ENCODE assay signal across 2 cellular contexts in genomic region chr4:156154978-156155377, GRCh38.
TF ChIP-seq lines count a peak whose summit lies in the region.

No MANE protein-coding gene starts in this region.

TF ChIP-seq in SK-N-SH, 30 proteins besides CTCF, POLR2A, EP300 and RAD21:
- TF ChIP-seq TAF1 (IDR thresholded peaks at IDR 0.05; ENCODE audit: borderline replicate concordance, low read depth, low read length) (no peak), RXRA (IDR thresholded peaks at IDR 0.05; ENCODE audit: borderline replicate concordance, low read depth) (no peak), FOXJ3 (CRISPR knock-in tag; IDR thresholded peaks at IDR 0.05) (no peak), MEF2A (IDR thresholded peaks at IDR 0.05; ENCODE audit: borderline replicate concordance, low read depth) (no peak), NRF1 (IDR thresholded peaks at IDR 0.05; ENCODE audit: low read depth, low read length) (no peak), ZBTB33 (IDR thresholded peaks at IDR 0.05; ENCODE audit: borderline replicate concordance, low read depth) (no peak)

TF ChIP-seq in SK-N-SH treated with all-trans-retinoic acid at 6 μM for 48 hours, 23 proteins besides CTCF, POLR2A, EP300 and RAD21:
- no peak for TF ChIP-seq PPARA (CRISPR knock-in tag; IDR thresholded peaks at IDR 0.05; ENCODE audit: borderline replicate concordance)
- TF ChIP-seq, protein P1, sequence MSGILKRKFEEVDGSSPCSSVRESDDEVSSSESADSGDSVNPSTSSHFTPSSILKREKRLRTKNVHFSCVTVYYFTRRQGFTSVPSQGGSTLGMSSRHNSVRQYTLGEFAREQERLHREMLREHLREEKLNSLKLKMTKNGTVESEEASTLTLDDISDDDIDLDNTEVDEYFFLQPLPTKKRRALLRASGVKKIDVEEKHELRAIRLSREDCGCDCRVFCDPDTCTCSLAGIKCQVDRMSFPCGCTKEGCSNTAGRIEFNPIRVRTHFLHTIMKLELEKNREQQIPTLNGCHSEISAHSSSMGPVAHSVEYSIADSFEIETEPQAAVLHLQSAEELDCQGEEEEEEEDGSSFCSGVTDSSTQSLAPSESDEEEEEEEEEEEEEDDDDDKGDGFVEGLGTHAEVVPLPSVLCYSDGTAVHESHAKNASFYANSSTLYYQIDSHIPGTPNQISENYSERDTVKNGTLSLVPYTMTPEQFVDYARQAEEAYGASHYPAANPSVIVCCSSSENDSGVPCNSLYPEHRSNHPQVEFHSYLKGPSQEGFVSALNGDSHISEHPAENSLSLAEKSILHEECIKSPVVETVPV (CRISPR knock-in tag; IDR thresholded peaks at IDR 0.05), result no peak
- no peak for TF ChIP-seq RARB (CRISPR knock-in tag; IDR thresholded peaks at IDR 0.05)
- TF ChIP-seq ZNF565 (CRISPR knock-in tag; conservative IDR thresholded peaks at IDR 0.05; ENCODE audit: low read depth), result no peak
- TF ChIP-seq, protein P2, sequence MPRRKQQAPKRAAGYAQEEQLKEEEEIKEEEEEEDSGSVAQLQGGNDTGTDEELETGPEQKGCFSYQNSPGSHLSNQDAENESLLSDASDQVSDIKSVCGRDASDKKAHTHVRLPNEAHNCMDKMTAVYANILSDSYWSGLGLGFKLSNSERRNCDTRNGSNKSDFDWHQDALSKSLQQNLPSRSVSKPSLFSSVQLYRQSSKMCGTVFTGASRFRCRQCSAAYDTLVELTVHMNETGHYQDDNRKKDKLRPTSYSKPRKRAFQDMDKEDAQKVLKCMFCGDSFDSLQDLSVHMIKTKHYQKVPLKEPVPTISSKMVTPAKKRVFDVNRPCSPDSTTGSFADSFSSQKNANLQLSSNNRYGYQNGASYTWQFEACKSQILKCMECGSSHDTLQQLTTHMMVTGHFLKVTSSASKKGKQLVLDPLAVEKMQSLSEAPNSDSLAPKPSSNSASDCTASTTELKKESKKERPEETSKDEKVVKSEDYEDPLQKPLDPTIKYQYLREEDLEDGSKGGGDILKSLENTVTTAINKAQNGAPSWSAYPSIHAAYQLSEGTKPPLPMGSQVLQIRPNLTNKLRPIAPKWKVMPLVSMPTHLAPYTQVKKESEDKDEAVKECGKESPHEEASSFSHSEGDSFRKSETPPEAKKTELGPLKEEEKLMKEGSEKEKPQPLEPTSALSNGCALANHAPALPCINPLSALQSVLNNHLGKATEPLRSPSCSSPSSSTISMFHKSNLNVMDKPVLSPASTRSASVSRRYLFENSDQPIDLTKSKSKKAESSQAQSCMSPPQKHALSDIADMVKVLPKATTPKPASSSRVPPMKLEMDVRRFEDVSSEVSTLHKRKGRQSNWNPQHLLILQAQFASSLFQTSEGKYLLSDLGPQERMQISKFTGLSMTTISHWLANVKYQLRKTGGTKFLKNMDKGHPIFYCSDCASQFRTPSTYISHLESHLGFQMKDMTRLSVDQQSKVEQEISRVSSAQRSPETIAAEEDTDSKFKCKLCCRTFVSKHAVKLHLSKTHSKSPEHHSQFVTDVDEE (CRISPR knock-in tag; IDR thresholded peaks at IDR 0.05), result no peak
- TF ChIP-seq ESRRG (CRISPR knock-in tag; IDR thresholded peaks at IDR 0.05), result no peak
- no peak for TF ChIP-seq ZNF70 (CRISPR knock-in tag; IDR thresholded peaks at IDR 0.05)
- TF ChIP-seq SNAI2 (CRISPR knock-in tag; IDR thresholded peaks at IDR 0.05), result no peak
- TF ChIP-seq, protein P3, sequence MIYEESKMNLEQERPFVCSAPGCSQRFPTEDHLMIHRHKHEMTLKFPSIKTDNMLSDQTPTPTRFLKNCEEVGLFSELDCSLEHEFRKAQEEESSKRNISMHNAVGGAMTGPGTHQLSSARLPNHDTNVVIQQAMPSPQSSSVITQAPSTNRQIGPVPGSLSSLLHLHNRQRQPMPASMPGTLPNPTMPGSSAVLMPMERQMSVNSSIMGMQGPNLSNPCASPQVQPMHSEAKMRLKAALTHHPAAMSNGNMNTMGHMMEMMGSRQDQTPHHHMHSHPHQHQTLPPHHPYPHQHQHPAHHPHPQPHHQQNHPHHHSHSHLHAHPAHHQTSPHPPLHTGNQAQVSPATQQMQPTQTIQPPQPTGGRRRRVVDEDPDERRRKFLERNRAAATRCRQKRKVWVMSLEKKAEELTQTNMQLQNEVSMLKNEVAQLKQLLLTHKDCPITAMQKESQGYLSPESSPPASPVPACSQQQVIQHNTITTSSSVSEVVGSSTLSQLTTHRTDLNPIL (CRISPR knock-in tag; IDR thresholded peaks at IDR 0.05; ENCODE audit: low read depth), result no peak
- no peak for TF ChIP-seq ARNTL (CRISPR knock-in tag; IDR thresholded peaks at IDR 0.05; ENCODE audit: borderline replicate concordance, low read depth)
- no peak for TF ChIP-seq TOX (CRISPR knock-in tag; IDR thresholded peaks at IDR 0.05; ENCODE audit: borderline replicate concordance)
- TF ChIP-seq OSR1 (CRISPR knock-in tag; IDR thresholded peaks at IDR 0.05), result no peak
- no peak for TF ChIP-seq ZFP3 (CRISPR knock-in tag; IDR thresholded peaks at IDR 0.05)
- no peak for TF ChIP-seq POU6F1 (CRISPR knock-in tag; IDR thresholded peaks at IDR 0.05; ENCODE audit: borderline replicate concordance, low read depth)
- no peak for TF ChIP-seq ISL1 (CRISPR knock-in tag; IDR thresholded peaks at IDR 0.05)
- TF ChIP-seq ZC3H10 (CRISPR knock-in tag; IDR thresholded peaks at IDR 0.05), result no peak
- TF ChIP-seq BACH2 (CRISPR knock-in tag; IDR thresholded peaks at IDR 0.05; ENCODE audit: borderline replicate concordance), result no peak
